13 cellular contexts compared by ENCODE assay signal in the genomic region with DNA sequence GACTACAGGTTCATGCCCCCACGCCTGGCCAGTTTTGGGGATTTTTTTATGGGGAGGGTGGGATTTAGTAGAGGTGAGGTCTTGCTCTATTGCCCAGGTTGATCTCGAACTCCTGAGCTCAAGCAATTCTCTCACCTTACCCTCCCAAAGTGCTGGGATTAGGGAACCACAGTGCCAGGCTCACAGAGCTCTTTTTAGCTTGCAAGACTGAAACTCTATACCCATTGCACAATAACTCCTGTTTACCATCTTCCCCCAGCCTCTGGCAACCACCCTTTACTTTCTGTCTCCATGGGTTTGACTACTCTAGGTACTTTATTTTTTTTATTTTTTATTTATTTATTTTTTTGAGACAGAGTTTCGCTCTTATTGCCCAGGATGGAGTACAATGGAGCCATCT. TPM values are rescaled to one million over a fixed set of nuclear protein-coding genes. Genes with fewer than 3 reads are reported as not detected.
A peak's percentile ranks its signal among the peaks of the same experiment; 100 is the strongest.
DNase-seq lines count a peak whose midpoint lies in the region; ATAC-seq, FAIRE-seq and TF ChIP-seq lines count a peak whose summit lies in the region.
"Had no signal": no experiment of that assay in that cellular context is flagged by ENCODE, and none has a peak within 500 bp of the region (broad histone marks: within the 10 kb centered on the region; RNA-seq: fewer than 3 reads in every experiment).

No MANE protein-coding gene starts in this region.

- POLR2A ChIA-PET in activated CD4-positive, alpha-beta memory T cell treated with anti-CD3 and anti-CD28 coated beads for 36 hours (lab: Charles Lee), result interaction anchor here (0.8 to 1.2 kb wide), 2 partner anchors 20 to 25 kb away, joined by 3 to 7 read pairs; a partner anchor contains a TSS

- peak overlapping the region; percentile 87 for H3K4me3 Mint-ChIP-seq in HFFc6
- peak overlapping the region; percentile 16 for H3K4me3 Mint-ChIP-seq in activated CD4-positive, alpha-beta memory T cell treated with anti-CD3 and anti-CD28 coated beads for 36 hours
- H3K4me3 Mint-ChIP-seq: CD4-positive, alpha-beta memory T cell; nephron had no signal

- peaks cover 13% of the 10 kb centered on the region for H3K79me2 ChIP-seq in ACC112 (ENCODE audit: control insufficient read depth, insufficient read depth, low read length, unreplicated experiment)

- no peak for FAIRE-seq in GM12892 (lab: Jason Lieb, UNC)

- peaks cover 57% of the 10 kb centered on the region for H3K4me1 ChIP-seq in ACC112 (ENCODE audit: control insufficient read depth, insufficient read depth, low read length, unreplicated experiment)

- peaks cover 21% of the 10 kb centered on the region for H3K9me3 Mint-ChIP-seq in HFFc6
- H3K9me3 Mint-ChIP-seq in activated CD4-positive, alpha-beta memory T cell treated with anti-CD3 and anti-CD28 coated beads for 36 hours, result no peaks in the 10 kb centered on the region
- H3K9me3 Mint-ChIP-seq: CD4-positive, alpha-beta memory T cell; nephron had no signal

- no peak overlapping the region for H2AFZ ChIP-seq in ACC112 (ENCODE audit: low read length, unreplicated experiment)

- TF ChIP-seq CTCF in HFFc6 (IDR thresholded peaks at IDR 0.05) (no peak), foreskin fibroblast (IDR thresholded peaks at IDR 0.05; ENCODE audit: low read depth, low read length) (no peak)

- H3K4me3 ChIP-seq in ACC112 (ENCODE audit: low read depth, low read length), result peak overlapping the region; percentile 66
- no peak overlapping the region for H3K4me3 ChIP-seq in foreskin fibroblast (ENCODE audit: low read depth in 1 of 2, low read length in 2 of 2)

- H3K27me3 ChIP-seq in ACC112 (ENCODE audit: insufficient read depth, low read length), result no peaks in the 10 kb centered on the region

- peaks cover 73% of the 10 kb centered on the region for H3K4me1 Mint-ChIP-seq in HFFc6 (ENCODE audit: low read depth)
- peaks cover 49% of the 10 kb centered on the region for H3K4me1 Mint-ChIP-seq in activated CD4-positive, alpha-beta memory T cell treated with anti-CD3 and anti-CD28 coated beads for 36 hours (ENCODE audit: low read depth)

- H3K36me3 Mint-ChIP-seq in HFFc6 (ENCODE audit: low read depth), result peaks cover 24% of the 10 kb centered on the region
- no peaks in the 10 kb centered on the region for H3K36me3 Mint-ChIP-seq in activated CD4-positive, alpha-beta memory T cell treated with anti-CD3 and anti-CD28 coated beads for 36 hours
- H3K36me3 Mint-ChIP-seq: CD4-positive, alpha-beta memory T cell had no signal

- H3K27ac Mint-ChIP-seq in HFFc6, result peak overlapping the region; percentile 100
- peak overlapping the region; percentile 8 for H3K27ac Mint-ChIP-seq in activated CD4-positive, alpha-beta memory T cell treated with anti-CD3 and anti-CD28 coated beads for 36 hours

- CTCF ChIA-PET in activated CD4-positive, alpha-beta memory T cell treated with anti-CD3 and anti-CD28 coated beads for 36 hours (lab: Charles Lee), result interaction anchor here (0.7 to 3.2 kb wide), 5 partner anchors 20 to 211 kb away, joined by 3 to 8 read pairs (median 3); a partner anchor contains a TSS

- H3K27me3 Mint-ChIP-seq in HFFc6 (ENCODE audit: insufficient read depth), result peaks cover 4% of the 10 kb centered on the region
- no peaks in the 10 kb centered on the region for H3K27me3 Mint-ChIP-seq in activated CD4-positive, alpha-beta memory T cell treated with anti-CD3 and anti-CD28 coated beads for 36 hours
- H3K27me3 Mint-ChIP-seq: CD4-positive, alpha-beta memory T cell had no signal

- no peak for TF ChIP-seq POLR2A in GM12892 (IDR thresholded peaks at IDR 0.05; ENCODE audit: low read depth, low read length)

- peak overlapping the region; percentile 100 for H3K27ac ChIP-seq in ACC112 (ENCODE audit: low read depth, low read length)

- ATAC-seq in activated CD4-positive, CD25-positive, alpha-beta regulatory T cell treated with anti-CD3 and anti-CD28 coated beads, Interleukin-2, amount 50 U/mL, for 24 hours, result no peak
- no peak for ATAC-seq in HG02852 (IDR thresholded peaks at IDR 0.05; ENCODE audit: unreplicated experiment)

- no peak for DNase-seq in HFFc6
- DNase-seq in activated CD4-positive, alpha-beta memory T cell treated with anti-CD3 and anti-CD28 coated beads for 36 hours, result no peak
- DNase-seq in foreskin fibroblast, result peak; percentile 67 to 79
- DNase-seq in NCI-H146 treated with DMSO at 0.1 percent for 48 hours (lab: John Stamatoyannopoulos, UW; ENCODE audit: unreplicated experiment), result no peak
- no peak for DNase-seq in GM12892 (ENCODE audit: insufficient read length)
- DNase-seq: activated naive CD4-positive, alpha-beta T cell; CD4-positive, alpha-beta memory T cell; effector CD8-positive, alpha-beta T cell; NCI-H1105 treated with DMSO at 0.1 percent for 48 hours had no signal

- intact Hi-C loops in activated CD4-positive, alpha-beta memory T cell treated with anti-CD3 and anti-CD28 coated beads for 36 hours (cut with micrococcal nuclease), result loop anchor here (1.0 kb wide), 5 partner anchors 8 to 59 kb away; no protein-coding TSS in a partner anchor

- peaks cover 15% of the 10 kb centered on the region; the same call in 1 of the 2 replicates for H3K36me3 ChIP-seq in ACC112 (ENCODE audit: insufficient read depth, low read length)

RNA-seq across cellular contexts. Expression of a gene that starts 25.7 kb away (rescaled TPM):
- total RNA-seq in HFFc6 (2021; fragmentation: NEBNext Ultra II Directional; extraction: Animal tissue kit (Norgen Biotek cat#: 25700)), result 10 to 100 TPM; 24.6 to 28.8 (median 26.5) TPM
- 10 to 100 TPM; 34.5 to 35.7 TPM for total RNA-seq in activated CD4-positive, alpha-beta memory T cell treated with anti-CD3 and anti-CD28 coated beads for 36 hours
- 19.3 TPM for polyA plus RNA-seq in GM12892 (2012; ENCODE audit: missing spikeins)

Comparison
In these comparisons a context has a peak if more than half of its experiments do, and no peak if none do; other contexts are left out.
1. DNase-seq: peak in foreskin fibroblast (2 of 2); none in HFFc6 (single experiment), activated CD4-positive, alpha-beta memory T cell treated with anti-CD3 and anti-CD28 coated beads for 36 hours (single experiment), NCI-H146 treated with DMSO at 0.1 percent for 48 hours (single experiment) and GM12892 (single experiment).